13 cellular contexts compared by ENCODE assay signal in genomic region chrX:13263560-13264251, GRCh38. TPM values are rescaled to one million over a fixed set of nuclear protein-coding genes. Genes with fewer than 3 reads are reported as not detected.
DNase-seq lines count a peak whose midpoint lies in the region; ATAC-seq, FAIRE-seq and TF ChIP-seq lines count a peak whose summit lies in the region.
"Had no signal": no experiment of that assay in that cellular context is flagged by ENCODE, and none has a peak within 500 bp of the region (broad histone marks: within the 10 kb centered on the region; RNA-seq: fewer than 3 reads in every experiment).

No MANE protein-coding gene starts in this region.

- CTCF ChIA-PET in PC-3 (lab: Charles Lee) = no interaction called here

- TF ChIP-seq CTCF in GM12865 (IDR thresholded peaks at IDR 0.05; ENCODE audit: insufficient read depth, low read depth, low read length, missing control alignments) (no peak), PC-3 (conservative IDR thresholded peaks at IDR 0.05; ENCODE audit: low read depth, low read length) (no peak), omental fat pad (IDR thresholded peaks at IDR 0.05) (no peak)

- intact Hi-C loops in PC-3 (cut with micrococcal nuclease) = no loop called here

- peak; percentile 68 for ATAC-seq in GM19324 (IDR thresholded peaks at IDR 0.05; ENCODE audit: low FRiP score, unreplicated experiment)
- peak; percentile 50 for ATAC-seq in HG02798 (IDR thresholded peaks at IDR 0.05; ENCODE audit: poor library complexity, unreplicated experiment)
- ATAC-seq in PC-3 = no peak
- no peak for ATAC-seq in omental fat pad (ENCODE audit: low FRiP score)

- H3K4me3 ChIP-seq in GM12865 (ENCODE audit: low read depth, low read length) = peak overlapping the region; percentile 65
- no peak overlapping the region for H3K4me3 ChIP-seq in PC-3 (ENCODE audit: low read length)

- H3K27me3 ChIP-seq in PC-3 (ENCODE audit: low read length) = no peaks in the 10 kb centered on the region

- POLR2A ChIA-PET in PC-3 (lab: Charles Lee; ENCODE audit: unreplicated experiment) = no interaction called here

- no peaks in the 10 kb centered on the region for H3K36me3 ChIP-seq in PC-3 (ENCODE audit: low read depth, low read length)

- H3K4me1 ChIP-seq in PC-3 (ENCODE audit: insufficient read depth, low read length) = no peaks in the 10 kb centered on the region; the same call in 1 of the 2 replicates

- H2AFZ ChIP-seq in PC-3 (ENCODE audit: low read length) = no peak overlapping the region

- H3F3A ChIP-seq in PC-3 (ENCODE audit: low read length, unreplicated experiment) = no peaks in the 10 kb centered on the region

- BruUV-seq in PC-3 (replicated peaks; lab: Mats Ljungman, UMichigan) = no TSS peak

- no peak for FAIRE-seq in frontal cortex (lab: Jason Lieb, UNC)

- no peak overlapping the region for H3K27ac ChIP-seq in PC-3 (ENCODE audit: low read length)
- H3K27ac ChIP-seq: C4-2B had no signal

- no peaks in the 10 kb centered on the region for H3K9me3 ChIP-seq in PC-3 (ENCODE audit: low read length)

- H3K9ac ChIP-seq in PC-3 (ENCODE audit: low read length) = no peak overlapping the region

- H3K4me2 ChIP-seq in PC-3 (ENCODE audit: low read length) = no peak overlapping the region

- H3K79me2 ChIP-seq in PC-3 (ENCODE audit: low read length) = no peaks in the 10 kb centered on the region

- DNase-seq in GM12865 (ENCODE audit: low read depth) (peak; percentile 60), PC-3 (peak; percentile 11), NCI-H2081 treated with DMSO at 0.1 percent for 48 hours (lab: John Stamatoyannopoulos, UW) (no peak), frontal cortex (ENCODE audit: low spot score in 2 of 2) (no peak), omental fat pad (ENCODE audit: low spot score) (no peak)
- DNase-seq in stimulated activated CD4-positive, alpha-beta T cell treated with anti-CD3 and anti-CD28 coated beads, Interleukin-1b, Interleukin-23, amount 100 ng/mL, for 48 hours = no peak
- DNase-seq: cerebellar nuclear complex; islet precursor cell; NCI-H1417; stimulated activated CD4-positive, alpha-beta T cell treated with anti-CD3 and anti-CD28 coated beads, Interleukin-15, amount 100 ng/mL, for 24 hours had no signal

- no peaks in the 10 kb centered on the region for H3K9me2 ChIP-seq in PC-3 (replicated peaks; ENCODE audit: low read length)

- H4K20me1 ChIP-seq in PC-3 (ENCODE audit: low read length) = no peaks in the 10 kb centered on the region

RNA-seq across cellular contexts. Expression of gene ATXN3L, which starts 56.1 kb away (rescaled TPM):
- not detected in 2 replicates for total RNA-seq in PC-3 (2014; rRNA removed)
- not detected for total RNA-seq in frontal cortex
- not detected for total RNA-seq in omental fat pad

Comparison
In these comparisons a context has a peak if more than half of its experiments do, and no peak if none do; other contexts are left out.
1. DNase-seq: peak in GM12865 (single experiment) and PC-3 (single experiment); none in NCI-H2081 treated with DMSO at 0.1 percent for 48 hours (single experiment), stimulated activated CD4-positive, alpha-beta T cell treated with anti-CD3 and anti-CD28 coated beads, Interleukin-1b, Interleukin-23, amount 100 ng/mL, for 48 hours (single experiment), frontal cortex (0 of 2) and omental fat pad (single experiment).
2. ATAC-seq: peak in GM19324 (single experiment) and HG02798 (single experiment); none in PC-3 (single experiment) and omental fat pad (single experiment).